1 cellular context compared by ENCODE assay signal in genomic region chr5:132010645-132011560, GRCh38.
A peak's percentile ranks its signal among the peaks of the same experiment; 100 is the strongest.
TF ChIP-seq lines count a peak whose summit lies in the region.

No MANE protein-coding gene starts in this region.

TF ChIP-seq in K562, 482 proteins besides CTCF, POLR2A, EP300 and RAD21 (continued from another document):
- TF ChIP-seq ARID3B (CRISPR knock-in tag; IDR thresholded peaks at IDR 0.05; ENCODE audit: borderline replicate concordance) (no peak), NFIC (IDR thresholded peaks at IDR 0.05) (peak; percentile 20; the same call in 1 of the 2 replicates), RB1 (IDR thresholded peaks at IDR 0.05; ENCODE audit: low read depth) (no peak)
